In genomic region chr20:210809-211502, GRCh38 we compare ENCODE assay signal across 24 cellular contexts. TPM values are rescaled to one million over a fixed set of nuclear protein-coding genes. Genes with fewer than 3 reads are reported as not detected.
DNase-seq lines count a peak whose midpoint lies in the region; FAIRE-seq and TF ChIP-seq lines count a peak whose summit lies in the region.
"Had no signal": no experiment of that assay in that cellular context is flagged by ENCODE, and none has a peak within 500 bp of the region (broad histone marks: within the 10 kb centered on the region; RNA-seq: fewer than 3 reads in every experiment).

No MANE protein-coding gene starts in this region.

- H3F3A ChIP-seq in GM23248 (ENCODE audit: insufficient read depth), result no peaks in the 10 kb centered on the region

- H3K4me1 ChIP-seq in GM23248 (ENCODE audit: insufficient read depth) (no peaks in the 10 kb centered on the region), mesendoderm (ENCODE audit: control insufficient read depth, low read depth, low read length) (no peaks in the 10 kb centered on the region)
- H3K4me1 ChIP-seq: BE2C had no signal

- no peak overlapping the region for H3K56ac ChIP-seq in mesendoderm (ENCODE audit: low read length)

- no peaks in the 10 kb centered on the region for H3K79me1 ChIP-seq in mesendoderm (ENCODE audit: low read length)

- peak; percentile 36 for FAIRE-seq in HTR-8/SVneo (lab: Jason Lieb, UNC)
- no peak for FAIRE-seq in GM12892 (lab: Jason Lieb, UNC)
- FAIRE-seq: GM12878, K562 had no signal

- no peak overlapping the region for H3K4ac ChIP-seq in mesendoderm (ENCODE audit: low read depth, low read length)

- no peaks in the 10 kb centered on the region for H3K9me3 ChIP-seq in GM23248 (ENCODE audit: low read depth)
- H3K9me3 ChIP-seq: BE2C had no signal

- no peak overlapping the region for H3K23ac ChIP-seq in mesendoderm (ENCODE audit: low read length)

- no peaks in the 10 kb centered on the region for H4K20me1 ChIP-seq in GM23248 (ENCODE audit: insufficient read depth)

- H2BK120ac ChIP-seq in mesendoderm (ENCODE audit: low read depth, low read length), result no peak overlapping the region

- no peak overlapping the region for H2AK5ac ChIP-seq in mesendoderm (ENCODE audit: low read length)

- no peak overlapping the region for H3K18ac ChIP-seq in mesendoderm (ENCODE audit: low read length)

- H3K9ac ChIP-seq in GM23248, result no peak overlapping the region
- H3K9ac ChIP-seq in mesendoderm (ENCODE audit: low read length), result no peak overlapping the region

- no peak overlapping the region for H3K27ac ChIP-seq in GM23248
- no peak overlapping the region for H3K27ac ChIP-seq in mesendoderm (ENCODE audit: low read depth, low read length)

- H3K4me3 ChIP-seq in GM23248, result no peak overlapping the region
- H3K4me3 ChIP-seq in mesendoderm (ENCODE audit: low read length), result no peak overlapping the region
- H3K4me3 ChIP-seq: GM12878, K562 had no signal

- in situ Hi-C loops in GM23248 (cut with MboI), result no loop called here

- no peaks in the 10 kb centered on the region for H3K9me2 ChIP-seq in GM23248 (ENCODE audit: insufficient read depth)

- TF ChIP-seq POLR2A in GM12892 (IDR thresholded peaks at IDR 0.05; ENCODE audit: low read depth, low read length), result no peak

- H2AFZ ChIP-seq in GM23248, result no peak overlapping the region

- H3K27me3 ChIP-seq in GM23248 (replicated peaks; ENCODE audit: insufficient read depth) (peaks cover 17% of the 10 kb centered on the region; the same call in 1 of the 2 replicates), mesendoderm (ENCODE audit: insufficient read depth, low read length, poor library complexity) (no peaks in the 10 kb centered on the region)
- H3K27me3 ChIP-seq: BE2C had no signal

- H3K36me3 ChIP-seq in GM23248 (ENCODE audit: low read depth), result no peaks in the 10 kb centered on the region
- no peaks in the 10 kb centered on the region for H3K36me3 ChIP-seq in mesendoderm (ENCODE audit: control insufficient read depth, insufficient read depth, low read length)
- H3K36me3 ChIP-seq: BE2C had no signal

- no peak overlapping the region for H4K8ac ChIP-seq in mesendoderm (ENCODE audit: low read depth, low read length)

- DNase-seq in GM23248 (peak; percentile 9), HTR-8/SVneo (ENCODE audit: insufficient read length, low spot score) (no peak), mesendoderm (peak; percentile 0), GM12892 (ENCODE audit: insufficient read length) (no peak), epidermal melanocyte (ENCODE audit: insufficient read length, low spot score) (no peak)
- DNase-seq in activated CD8-positive, alpha-beta memory T cell treated with anti-CD3 and anti-CD28 coated beads, Interleukin-2, amount 50 U/mL, for 4 hours, result no peak
- DNase-seq: ACHN; BE2C; C1 segment of cervical spinal cord; CD4-positive, CD25-positive, alpha-beta regulatory T cell; CD8-positive, alpha-beta memory T cell; COR-L47; DMS 273 treated with DMSO at 0.1 percent for 48 hours; DMS53; DND-41; EL; GOT3; H7; IMR-90 had no signal

- no peak overlapping the region for H2BK15ac ChIP-seq in mesendoderm (replicated peaks; ENCODE audit: low read depth)

- 20% methylated on average over 7 of the region's 7 CpGs for WGBS in GM23248 (ENCODE audit: low coverage in 1 of 2, low lambda C conversion rate in 2 of 2, missing lambda C conversion rate in 2 of 2), 2 experiments
- no CpG with 5 or more reads among the region's 7 CpGs for WGBS in mesendoderm (ENCODE audit: extremely low coverage, insufficient coverage, low lambda C conversion rate)

- H3K4me2 ChIP-seq in GM23248 (ENCODE audit: unreplicated experiment) (no peak overlapping the region), mesendoderm (ENCODE audit: low read length) (no peak overlapping the region)

- H4K5ac ChIP-seq in mesendoderm (ENCODE audit: low read length), result no peak overlapping the region

- no peaks in the 10 kb centered on the region for H3K79me2 ChIP-seq in GM23248 (ENCODE audit: insufficient read depth)
- H3K79me2 ChIP-seq in mesendoderm (ENCODE audit: control insufficient read depth, insufficient read depth, low read length), result no peaks in the 10 kb centered on the region

- no peak overlapping the region for H2BK5ac ChIP-seq in mesendoderm (ENCODE audit: low read length)

RNA-seq across cellular contexts. Expression of gene DEFB129, which starts 16.1 kb away (rescaled TPM):
- not detected in 2 replicates for total RNA-seq in GM23248 (2014; rRNA removed; shearing (Covaris generic))
- not detected in 2 replicates for polyA plus RNA-seq in GM23248 (2016; fragmentation: Nextera tagmentation; extraction: Ambion mirVana)
- not detected for polyA plus RNA-seq in mesendoderm (2013, experiment 1 of 2)
- not detected for polyA plus RNA-seq in mesendoderm (2013, experiment 2 of 2)
- not detected for polyA plus RNA-seq in GM12892 (2012; ENCODE audit: missing spikeins)
- total RNA-seq: A172; CD4-positive, CD25-positive, alpha-beta regulatory T cell; CD8-positive, alpha-beta memory T cell; G401; GM12878; H7; HT-29; IMR-90; K562 had no signal
- polyA plus RNA-seq: CD4-positive, CD25-positive, alpha-beta regulatory T cell; CD8-positive, alpha-beta memory T cell; GM12878; IMR-90; K562 had no signal

RNA-seq across cellular contexts. Expression of gene DEFB128, which starts 21.4 kb away (rescaled TPM):
- not detected in 2 replicates for total RNA-seq in GM23248 (2014; rRNA removed; shearing (Covaris generic))
- not detected in 2 replicates for polyA plus RNA-seq in GM23248 (2016; fragmentation: Nextera tagmentation; extraction: Ambion mirVana)
- polyA plus RNA-seq in mesendoderm (2013, experiment 1 of 2), result not detected
- not detected for polyA plus RNA-seq in mesendoderm (2013, experiment 2 of 2)
- polyA plus RNA-seq in GM12892 (2012; ENCODE audit: missing spikeins), result not detected
- total RNA-seq: A172; CD4-positive, CD25-positive, alpha-beta regulatory T cell; CD8-positive, alpha-beta memory T cell; G401; GM12878; H7; HT-29; IMR-90; K562 had no signal
- polyA plus RNA-seq: CD4-positive, CD25-positive, alpha-beta regulatory T cell; CD8-positive, alpha-beta memory T cell; GM12878; IMR-90; K562 had no signal

RNA-seq across cellular contexts. Expression of gene DEFB132, which starts 46.6 kb away (rescaled TPM):
- total RNA-seq in GM23248 (2014; rRNA removed; shearing (Covaris generic)), result not detected in 2 replicates
- polyA plus RNA-seq in GM23248 (2016; fragmentation: Nextera tagmentation; extraction: Ambion mirVana), result not detected in 2 replicates
- polyA plus RNA-seq in mesendoderm (2013, experiment 1 of 2), result not detected
- not detected for polyA plus RNA-seq in mesendoderm (2013, experiment 2 of 2)
- polyA plus RNA-seq in GM12892 (2012; ENCODE audit: missing spikeins), result not detected
- total RNA-seq: A172; CD4-positive, CD25-positive, alpha-beta regulatory T cell; CD8-positive, alpha-beta memory T cell; G401; GM12878; H7; HT-29; IMR-90; K562 had no signal
- polyA plus RNA-seq: CD4-positive, CD25-positive, alpha-beta regulatory T cell; CD8-positive, alpha-beta memory T cell; GM12878; IMR-90; K562 had no signal

RNA-seq across cellular contexts. Expression of gene DEFB127, which starts 53.7 kb away (rescaled TPM):
- total RNA-seq in GM23248 (2014; rRNA removed; shearing (Covaris generic)), result not detected in 2 replicates
- polyA plus RNA-seq in GM23248 (2016; fragmentation: Nextera tagmentation; extraction: Ambion mirVana), result not detected in 2 replicates
- not detected for polyA plus RNA-seq in mesendoderm (2013, experiment 1 of 2)
- not detected for polyA plus RNA-seq in mesendoderm (2013, experiment 2 of 2)
- polyA plus RNA-seq in GM12892 (2012; ENCODE audit: missing spikeins), result not detected
- total RNA-seq: A172; CD4-positive, CD25-positive, alpha-beta regulatory T cell; CD8-positive, alpha-beta memory T cell; G401; GM12878; H7; HT-29; IMR-90; K562 had no signal
- polyA plus RNA-seq: CD4-positive, CD25-positive, alpha-beta regulatory T cell; CD8-positive, alpha-beta memory T cell; GM12878; IMR-90; K562 had no signal

Comparison
In these comparisons a context has a peak if more than half of its experiments do, and no peak if none do; other contexts are left out.
1. DNase-seq: peak in GM23248 (single experiment) and mesendoderm (single experiment); none in HTR-8/SVneo (single experiment), GM12892 (single experiment), activated CD8-positive, alpha-beta memory T cell treated with anti-CD3 and anti-CD28 coated beads, Interleukin-2, amount 50 U/mL, for 4 hours (single experiment) and epidermal melanocyte (single experiment).